ENCODE assay signal across 9 cellular contexts in the genomic region with DNA sequence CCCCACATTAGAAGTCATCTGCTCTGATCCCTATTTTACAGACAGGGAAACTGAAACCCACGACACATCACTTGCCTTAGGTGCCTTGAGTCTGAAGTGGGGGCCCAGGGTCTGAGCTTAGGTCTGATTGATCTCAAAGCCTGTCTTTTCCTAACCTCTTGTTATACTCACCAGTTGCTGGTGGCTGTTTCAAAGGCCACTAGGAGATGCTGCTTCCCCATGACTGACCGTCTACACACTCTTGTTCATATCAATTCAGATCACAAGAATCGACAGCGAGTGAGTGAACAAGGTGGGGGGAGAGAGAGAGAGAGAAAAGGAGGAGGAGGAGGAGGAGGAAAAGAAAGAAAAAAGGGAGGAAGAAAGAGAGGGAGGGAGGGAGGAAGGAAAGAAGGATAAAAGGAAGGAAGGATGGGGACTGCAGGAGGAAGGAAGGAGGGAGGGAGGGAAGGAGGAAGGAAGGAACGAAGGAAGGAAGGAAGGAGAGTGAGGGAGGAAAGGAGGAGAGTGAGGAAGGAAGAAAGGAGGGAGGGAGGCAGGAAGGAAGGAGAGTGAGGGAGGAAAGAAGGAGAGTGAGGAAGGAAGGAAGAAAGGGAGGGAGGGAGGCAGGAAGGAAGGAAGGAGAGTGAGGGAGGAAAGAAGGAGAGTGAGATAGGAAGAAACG. TPM values are rescaled to one million over a fixed set of nuclear protein-coding genes. Genes with fewer than 3 reads are reported as not detected.
DNase-seq lines count a peak whose midpoint lies in the region; ATAC-seq and TF ChIP-seq lines count a peak whose summit lies in the region.
"Had no signal": no experiment of that assay in that cellular context is flagged by ENCODE, and none has a peak within 500 bp of the region (broad histone marks: within the 10 kb centered on the region; RNA-seq: fewer than 3 reads in every experiment).

No MANE protein-coding gene starts in this region.

- no peaks in the 10 kb centered on the region for H3K79me2 ChIP-seq in OCI-LY7 (ENCODE audit: insufficient read depth, low read depth, low read length)

- CTCF ChIA-PET in OCI-LY7 (lab: Charles Lee; ENCODE audit: unreplicated experiment), result no interaction called here
- CTCF ChIA-PET in WTC11 (lab: Charles Lee), result interaction anchor here (0.8 to 1.0 kb wide), 4 partner anchors 54 to 373 kb away, joined by 3 to 7 read pairs (median 3); a partner anchor contains a TSS

- TF ChIP-seq CTCF in OCI-LY7 (conservative IDR thresholded peaks at IDR 0.05; ENCODE audit: low read length), result peak; percentile 35
- TF ChIP-seq CTCF in WTC11 (IDR thresholded peaks at IDR 0.05), result no peak

- H3K4me1 Mint-ChIP-seq in activated T-cell treated with anti-CD3 and anti-CD28 coated beads, Interleukin-2, amount 50 U/mL, for 72 hours (ENCODE audit: low read depth), result peaks cover 9% of the 10 kb centered on the region
- no peaks in the 10 kb centered on the region for H3K4me1 Mint-ChIP-seq in WTC11

- POLR2A ChIA-PET in OCI-LY7 (lab: Charles Lee) (interaction anchor here (0.7 kb wide), 1 partner anchor 25 kb away, joined by 4 read pairs; no protein-coding TSS in a partner anchor), WTC11 (lab: Charles Lee) (no interaction called here)

- H3K27ac Mint-ChIP-seq in activated T-cell treated with anti-CD3 and anti-CD28 coated beads, Interleukin-2, amount 50 U/mL, for 72 hours, result no peak overlapping the region
- no peak overlapping the region for H3K27ac Mint-ChIP-seq in WTC11

- no peaks in the 10 kb centered on the region for H3K36me3 Mint-ChIP-seq in activated T-cell treated with anti-CD3 and anti-CD28 coated beads, Interleukin-2, amount 50 U/mL, for 72 hours (ENCODE audit: insufficient read depth in 2 of 2)
- peaks cover 30% of the 10 kb centered on the region for H3K36me3 Mint-ChIP-seq in WTC11

- intact Hi-C loops in OCI-LY7 (cut with micrococcal nuclease; ENCODE audit: unreplicated experiment), result no loop called here

- H3K27me3 Mint-ChIP-seq in activated T-cell treated with anti-CD3 and anti-CD28 coated beads, Interleukin-2, amount 50 U/mL, for 72 hours (ENCODE audit: low read depth), result peaks cover 23% of the 10 kb centered on the region
- peaks cover 20% of the 10 kb centered on the region for H3K27me3 Mint-ChIP-seq in WTC11 (ENCODE audit: low read depth)

- H4K20me1 ChIP-seq in OCI-LY7 (ENCODE audit: insufficient read depth, low read length), result no peaks in the 10 kb centered on the region

- peaks cover 8% of the 10 kb centered on the region for H3K4me1 ChIP-seq in OCI-LY7 (ENCODE audit: insufficient read depth, low read length, poor library complexity, severe bottlenecking)

- H3K9me3 Mint-ChIP-seq in activated T-cell treated with anti-CD3 and anti-CD28 coated beads, Interleukin-2, amount 50 U/mL, for 72 hours, result peaks cover 0 to 4% of the 10 kb centered on the region in 2 donors
- peaks cover 44% of the 10 kb centered on the region for H3K9me3 Mint-ChIP-seq in WTC11

- H3K4me3 ChIP-seq in OCI-LY7 (ENCODE audit: low read depth, low read length, poor library complexity, severe bottlenecking), result no peak overlapping the region

- H3K36me3 ChIP-seq in OCI-LY7 (ENCODE audit: insufficient read depth, low read length), result no peaks in the 10 kb centered on the region

- no TSS peak for BruUV-seq in OCI-LY7 (replicated peaks; lab: Mats Ljungman, UMichigan)

- DNase-seq in activated T-cell treated with anti-CD3 and anti-CD28 coated beads for 4 hours, result peak; percentile 26
- DNase-seq in activated T-cell treated with anti-CD3 and anti-CD28 coated beads, Interleukin-2, amount 50 U/mL, for 72 hours, result no peak
- DNase-seq in OCI-LY7 (ENCODE audit: low spot score), result no peak
- peak; percentile 19 for DNase-seq in activated naive CD4-positive, alpha-beta T cell treated with anti-CD3 and anti-CD28 coated beads, Interleukin-2, amount 50 U/mL, for 16 hours
- DNase-seq in renal cortical epithelial cell (ENCODE audit: low read depth), result peak; percentile 25
- no peak for DNase-seq in WTC11 (ENCODE audit: low spot score)
- no peak for DNase-seq in NCI-H524 treated with DMSO at 0.1 percent for 48 hours (lab: John Stamatoyannopoulos, UW)
- DNase-seq: HCEC 1CT had no signal

- no peak overlapping the region for H3K4me3 Mint-ChIP-seq in activated T-cell treated with anti-CD3 and anti-CD28 coated beads, Interleukin-2, amount 50 U/mL, for 72 hours
- H3K4me3 Mint-ChIP-seq in WTC11, result no peak overlapping the region

- H3K9me2 ChIP-seq in OCI-LY7 (ENCODE audit: insufficient read depth, low read length), result no peaks in the 10 kb centered on the region

- H2AFZ ChIP-seq in OCI-LY7 (ENCODE audit: low read length), result no peak overlapping the region

- no peak overlapping the region for H3K27ac ChIP-seq in OCI-LY7 (ENCODE audit: low read depth, low read length, poor library complexity, severe bottlenecking)

- no peak overlapping the region for H3K4me2 ChIP-seq in OCI-LY7 (ENCODE audit: low read length)

- ATAC-seq in activated T-cell treated with anti-CD3 and anti-CD28 coated beads, Interleukin-2, amount 50 U/mL, for 72 hours (replicated peaks in 1 of 2), result no peak
- ATAC-seq in WTC11, result no peak
- ATAC-seq in GM19467 (IDR thresholded peaks at IDR 0.05; ENCODE audit: unreplicated experiment), result no peak

- H3K9me3 ChIP-seq in OCI-LY7 (ENCODE audit: low read length), result no peaks in the 10 kb centered on the region

TF ChIP-seq in WTC11, 78 proteins besides CTCF, POLR2A, EP300 and RAD21 (continues in another document):
- TF ChIP-seq, protein P1, sequence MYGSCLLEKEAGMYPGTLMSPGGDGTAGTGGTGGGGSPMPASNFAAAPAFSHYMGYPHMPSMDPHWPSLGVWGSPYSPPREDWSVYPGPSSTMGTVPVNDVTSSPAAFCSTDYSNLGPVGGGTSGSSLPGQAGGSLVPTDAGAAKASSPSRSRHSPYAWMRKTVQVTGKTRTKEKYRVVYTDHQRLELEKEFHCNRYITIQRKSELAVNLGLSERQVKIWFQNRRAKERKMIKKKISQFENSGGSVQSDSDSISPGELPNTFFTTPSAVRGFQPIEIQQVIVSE (CRISPR knock-in tag; IDR thresholded peaks at IDR 0.05; ENCODE audit: borderline replicate concordance), result no peak
- TF ChIP-seq, protein P2, sequence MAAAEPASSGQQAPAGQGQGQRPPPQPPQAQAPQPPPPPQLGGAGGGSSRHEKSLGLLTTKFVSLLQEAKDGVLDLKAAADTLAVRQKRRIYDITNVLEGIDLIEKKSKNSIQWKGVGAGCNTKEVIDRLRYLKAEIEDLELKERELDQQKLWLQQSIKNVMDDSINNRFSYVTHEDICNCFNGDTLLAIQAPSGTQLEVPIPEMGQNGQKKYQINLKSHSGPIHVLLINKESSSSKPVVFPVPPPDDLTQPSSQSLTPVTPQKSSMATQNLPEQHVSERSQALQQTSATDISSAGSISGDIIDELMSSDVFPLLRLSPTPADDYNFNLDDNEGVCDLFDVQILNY (CRISPR knock-in tag; IDR thresholded peaks at IDR 0.05), result no peak
- TF ChIP-seq NR2C2 (CRISPR knock-in tag; IDR thresholded peaks at IDR 0.05), result no peak
- TF ChIP-seq, protein P3, sequence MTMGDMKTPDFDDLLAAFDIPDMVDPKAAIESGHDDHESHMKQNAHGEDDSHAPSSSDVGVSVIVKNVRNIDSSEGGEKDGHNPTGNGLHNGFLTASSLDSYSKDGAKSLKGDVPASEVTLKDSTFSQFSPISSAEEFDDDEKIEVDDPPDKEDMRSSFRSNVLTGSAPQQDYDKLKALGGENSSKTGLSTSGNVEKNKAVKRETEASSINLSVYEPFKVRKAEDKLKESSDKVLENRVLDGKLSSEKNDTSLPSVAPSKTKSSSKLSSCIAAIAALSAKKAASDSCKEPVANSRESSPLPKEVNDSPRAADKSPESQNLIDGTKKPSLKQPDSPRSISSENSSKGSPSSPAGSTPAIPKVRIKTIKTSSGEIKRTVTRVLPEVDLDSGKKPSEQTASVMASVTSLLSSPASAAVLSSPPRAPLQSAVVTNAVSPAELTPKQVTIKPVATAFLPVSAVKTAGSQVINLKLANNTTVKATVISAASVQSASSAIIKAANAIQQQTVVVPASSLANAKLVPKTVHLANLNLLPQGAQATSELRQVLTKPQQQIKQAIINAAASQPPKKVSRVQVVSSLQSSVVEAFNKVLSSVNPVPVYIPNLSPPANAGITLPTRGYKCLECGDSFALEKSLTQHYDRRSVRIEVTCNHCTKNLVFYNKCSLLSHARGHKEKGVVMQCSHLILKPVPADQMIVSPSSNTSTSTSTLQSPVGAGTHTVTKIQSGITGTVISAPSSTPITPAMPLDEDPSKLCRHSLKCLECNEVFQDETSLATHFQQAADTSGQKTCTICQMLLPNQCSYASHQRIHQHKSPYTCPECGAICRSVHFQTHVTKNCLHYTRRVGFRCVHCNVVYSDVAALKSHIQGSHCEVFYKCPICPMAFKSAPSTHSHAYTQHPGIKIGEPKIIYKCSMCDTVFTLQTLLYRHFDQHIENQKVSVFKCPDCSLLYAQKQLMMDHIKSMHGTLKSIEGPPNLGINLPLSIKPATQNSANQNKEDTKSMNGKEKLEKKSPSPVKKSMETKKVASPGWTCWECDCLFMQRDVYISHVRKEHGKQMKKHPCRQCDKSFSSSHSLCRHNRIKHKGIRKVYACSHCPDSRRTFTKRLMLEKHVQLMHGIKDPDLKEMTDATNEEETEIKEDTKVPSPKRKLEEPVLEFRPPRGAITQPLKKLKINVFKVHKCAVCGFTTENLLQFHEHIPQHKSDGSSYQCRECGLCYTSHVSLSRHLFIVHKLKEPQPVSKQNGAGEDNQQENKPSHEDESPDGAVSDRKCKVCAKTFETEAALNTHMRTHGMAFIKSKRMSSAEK (CRISPR knock-in tag; IDR thresholded peaks at IDR 0.05; ENCODE audit: borderline replicate concordance), result no peak

RNA-seq across cellular contexts. Expression of a gene that starts 3.3 kb away (rescaled TPM):
- under 1 TPM in 1 of 2 donors, not detected in 1; 0.07 TPM for total RNA-seq in activated T-cell treated with anti-CD3 and anti-CD28 coated beads, Interleukin-2, amount 50 U/mL, for 72 hours
- total RNA-seq in OCI-LY7 (2014; rRNA removed; shearing (Covaris generic)), result not detected in 2 replicates
- 0.11 TPM in 1 of 2 replicates, not detected in the other for total RNA-seq in OCI-LY7 (2022)
- 0.45 and 1.7 TPM in 2 replicates for total RNA-seq in renal cortical epithelial cell
- not detected in 3 replicates for total RNA-seq in WTC11 (2021)

RNA-seq across cellular contexts. Expression of a gene that starts 24.7 kb away (rescaled TPM):
- not detected for total RNA-seq in activated T-cell treated with anti-CD3 and anti-CD28 coated beads, Interleukin-2, amount 50 U/mL, for 72 hours
- total RNA-seq in OCI-LY7 (2014; rRNA removed; shearing (Covaris generic)), result not detected in 2 replicates
- total RNA-seq in OCI-LY7 (2022) (not detected in 2 replicates), renal cortical epithelial cell (not detected in 2 replicates), WTC11 (2021) (not detected in 3 replicates)

Comparison
In these comparisons a context has a peak if more than half of its experiments do, and no peak if none do; other contexts are left out.
1. DNase-seq: peak in activated T-cell treated with anti-CD3 and anti-CD28 coated beads for 4 hours (single experiment), activated naive CD4-positive, alpha-beta T cell treated with anti-CD3 and anti-CD28 coated beads, Interleukin-2, amount 50 U/mL, for 16 hours (single experiment) and renal cortical epithelial cell (single experiment); none in activated T-cell treated with anti-CD3 and anti-CD28 coated beads, Interleukin-2, amount 50 U/mL, for 72 hours (0 of 2), OCI-LY7 (single experiment), WTC11 (single experiment) and NCI-H524 treated with DMSO at 0.1 percent for 48 hours (single experiment).